27 cellular contexts compared by ENCODE assay signal in genomic region chr19:3810708-3811355, GRCh38. TPM values are rescaled to one million over a fixed set of nuclear protein-coding genes. Genes with fewer than 3 reads are reported as not detected.
DNase-seq lines count a peak whose midpoint lies in the region; ATAC-seq and TF ChIP-seq lines count a peak whose summit lies in the region.
"Had no signal": no experiment of that assay in that cellular context is flagged by ENCODE, and none has a peak within 500 bp of the region (broad histone marks: within the 10 kb centered on the region; RNA-seq: fewer than 3 reads in every experiment).

No MANE protein-coding gene starts in this region.

- H3K27me3 ChIP-seq in osteoblast (ENCODE audit: insufficient read depth, low read length), result peaks cover 4% of the 10 kb centered on the region
- H3K27me3 ChIP-seq in SK-N-SH (ENCODE audit: insufficient read depth), result no peaks in the 10 kb centered on the region

- H4K20me1 ChIP-seq in osteoblast (ENCODE audit: insufficient read depth, low read length) (no peaks in the 10 kb centered on the region), SK-N-SH (ENCODE audit: insufficient read depth) (no peaks in the 10 kb centered on the region)

- H3K79me2 ChIP-seq in osteoblast (ENCODE audit: insufficient read depth, low read length) (no peaks in the 10 kb centered on the region), SK-N-SH (ENCODE audit: insufficient read depth) (no peaks in the 10 kb centered on the region)

- no peak for TF ChIP-seq EP300 in SK-N-SH (IDR thresholded peaks at IDR 0.05; ENCODE audit: borderline replicate concordance in 1 of 2, low read depth in 1 of 2, low read length in 1 of 2)

- no peak for TF ChIP-seq CTCF in GM12875 (IDR thresholded peaks at IDR 0.05; ENCODE audit: borderline replicate concordance, insufficient read depth, low read depth, low read length)
- TF ChIP-seq CTCF in osteoblast (IDR thresholded peaks at IDR 0.05; ENCODE audit: extremely low read depth, low read depth, low read length), result no peak
- TF ChIP-seq CTCF in glutamatergic neuron (IDR thresholded peaks at IDR 0.05; ENCODE audit: partially characterized antibody, unreplicated experiment), result no peak
- no peak for TF ChIP-seq CTCF in SK-N-SH (IDR thresholded peaks at IDR 0.05)

- CTCF ChIA-PET in SK-N-SH (lab: Yijun Ruan, JAX), result interaction anchor here (0.8 kb wide), 1 partner anchor 11 kb away, joined by 3 read pairs; no protein-coding TSS in a partner anchor

- peaks cover 4% of the 10 kb centered on the region for H3K9me3 Mint-ChIP-seq in activated T-helper 17 cell treated with anti-CD3 and anti-CD28 coated beads, Interleukin-2, amount 50 U/mL, for 72 hours
- peaks cover 6% of the 10 kb centered on the region for H3K9me3 Mint-ChIP-seq in glutamatergic neuron (ENCODE audit: unreplicated experiment)
- H3K9me3 Mint-ChIP-seq: central memory CD8-positive, alpha-beta T cell; stimulated activated naive CD8-positive, alpha-beta T cell treated with anti-CD3 and anti-CD28 coated beads, Interleukin-15, Interleukin-2, amounts not matched to agents 100 ng/mL and 50 ng/mL, for 24 hours had no signal

- H3K9me3 ChIP-seq in osteoblast (ENCODE audit: low read depth, low read length) (no peaks in the 10 kb centered on the region), SK-N-SH (no peaks in the 10 kb centered on the region)
- H3K9me3 ChIP-seq: tibial artery had no signal

- H3K27ac Mint-ChIP-seq in activated T-helper 17 cell treated with anti-CD3 and anti-CD28 coated beads, Interleukin-2, amount 50 U/mL, for 72 hours, result no peak overlapping the region
- no peak overlapping the region for H3K27ac Mint-ChIP-seq in glutamatergic neuron (ENCODE audit: unreplicated experiment)

- H3F3A ChIP-seq in SK-N-SH (replicated peaks; ENCODE audit: insufficient read depth), result peaks cover 7% of the 10 kb centered on the region

- H3K4me1 Mint-ChIP-seq in activated T-helper 17 cell treated with anti-CD3 and anti-CD28 coated beads, Interleukin-2, amount 50 U/mL, for 72 hours, result peaks cover 13% of the 10 kb centered on the region
- no peaks in the 10 kb centered on the region for H3K4me1 Mint-ChIP-seq in glutamatergic neuron (ENCODE audit: low read depth, unreplicated experiment)

- no peaks in the 10 kb centered on the region for H3K27me3 Mint-ChIP-seq in activated T-helper 17 cell treated with anti-CD3 and anti-CD28 coated beads, Interleukin-2, amount 50 U/mL, for 72 hours
- peaks cover 2% of the 10 kb centered on the region for H3K27me3 Mint-ChIP-seq in glutamatergic neuron (ENCODE audit: unreplicated experiment)
- H3K27me3 Mint-ChIP-seq: activated CD4-positive, alpha-beta T cell treated with anti-CD3 and anti-CD28 coated beads for 36 hours; activated naive CD8-positive, alpha-beta T cell treated with anti-CD3 and anti-CD28 coated beads, Interleukin-2, amount 10 ng/mL, durations not matched to agents 7 days and 5 days; central memory CD8-positive, alpha-beta T cell; stimulated activated naive CD8-positive, alpha-beta T cell treated with anti-CD3 and anti-CD28 coated beads, Interleukin-15, Interleukin-2, amounts not matched to agents 100 ng/mL and 50 ng/mL, for 24 hours had no signal

- H3K27ac ChIP-seq in osteoblast (ENCODE audit: low read depth, low read length) (no peak overlapping the region), SK-N-SH (ENCODE audit: low read depth in 2 of 2, low read length in 1 of 2) (no peak overlapping the region)
- H3K27ac ChIP-seq: tibial artery had no signal

- H3K36me3 ChIP-seq in osteoblast (ENCODE audit: insufficient read depth, low read length), result no peaks in the 10 kb centered on the region
- H3K36me3 ChIP-seq in SK-N-SH (replicated peaks in 1 of 2; ENCODE audit: control insufficient read depth in 1 of 2, insufficient read depth in 2 of 2, low read length in 1 of 2), result no peaks in the 10 kb centered on the region
- H3K36me3 ChIP-seq: tibial artery had no signal

- TF ChIP-seq RAD21 in SK-N-SH (IDR thresholded peaks at IDR 0.05; ENCODE audit: low read length), result no peak

- H2AFZ ChIP-seq in osteoblast (ENCODE audit: low read length) (no peak overlapping the region), SK-N-SH (ENCODE audit: low read depth) (no peak overlapping the region)

- peaks cover 8% of the 10 kb centered on the region for H3K36me3 Mint-ChIP-seq in activated T-helper 17 cell treated with anti-CD3 and anti-CD28 coated beads, Interleukin-2, amount 50 U/mL, for 72 hours (ENCODE audit: low read depth)
- peaks cover 4% of the 10 kb centered on the region for H3K36me3 Mint-ChIP-seq in glutamatergic neuron (ENCODE audit: unreplicated experiment)

- H3K4me2 ChIP-seq in osteoblast (ENCODE audit: insufficient read depth, low read length), result no peak overlapping the region
- no peak overlapping the region for H3K4me2 ChIP-seq in SK-N-SH

- POLR2A ChIA-PET in SK-N-SH (lab: Yijun Ruan, JAX), result no interaction called here

- no peaks in the 10 kb centered on the region for H3K9me2 ChIP-seq in SK-N-SH

- H3K4me1 ChIP-seq in osteoblast (ENCODE audit: insufficient read depth, low read length), result no peaks in the 10 kb centered on the region
- H3K4me1 ChIP-seq in SK-N-SH (ENCODE audit: control insufficient read depth in 1 of 2, insufficient read depth in 2 of 2, low read depth in 1 of 2, low read length in 1 of 2), result no peaks in the 10 kb centered on the region

- peak; percentile 52 for DNase-seq in osteoblast (ENCODE audit: insufficient read length, low spot score, missing footprints)
- no peak for DNase-seq in NCI-H2171 treated with DMSO at 0.1 percent for 48 hours (lab: John Stamatoyannopoulos, UW)
- DNase-seq in glutamatergic neuron, result no peak
- DNase-seq in HuH-7.5 (ENCODE audit: low spot score), result no peak
- DNase-seq in SK-N-SH, result no peak
- DNase-seq: activated CD4-positive, alpha-beta T cell treated with anti-CD3 and anti-CD28 coated beads for 36 hours; activated naive CD8-positive, alpha-beta T cell treated with anti-CD3 and anti-CD28 coated beads, Interleukin-2, amount 10 ng/mL, durations not matched to agents 7 days and 5 days; DMS79; KG1; left ventricle myocardium superior; MV-4-11; NCI-H1694 treated with DMSO at 0.1 percent for 48 hours; NCI-H226; NCI-H774; PC-3; SIG-M5; stimulated activated CD4-positive, alpha-beta T cell treated with anti-CD3 and anti-CD28 coated beads, Interleukin-4, amount 100 ng/mL, for 24 hours; tibial artery had no signal

- H3K9ac ChIP-seq in SK-N-SH, result no peak overlapping the region

- WGBS in SK-N-SH (ENCODE audit: low lambda C conversion rate), result 75% methylated on average over 18 of the region's 38 CpGs

- peak; percentile 12 for ATAC-seq in HG03108 (IDR thresholded peaks at IDR 0.05; ENCODE audit: unreplicated experiment)
- ATAC-seq in activated T-helper 17 cell treated with anti-CD3 and anti-CD28 coated beads, Interleukin-2, amount 50 U/mL, for 72 hours (replicated peaks), result no peak
- ATAC-seq: activated CD4-positive, alpha-beta T cell treated with anti-CD3 and anti-CD28 coated beads for 36 hours; HCT116; left ventricle myocardium superior; PC-3 had no signal

- H3K4me3 Mint-ChIP-seq in activated T-helper 17 cell treated with anti-CD3 and anti-CD28 coated beads, Interleukin-2, amount 50 U/mL, for 72 hours, result peak overlapping the region; percentile 17
- no peak overlapping the region for H3K4me3 Mint-ChIP-seq in glutamatergic neuron (ENCODE audit: unreplicated experiment)
- H3K4me3 Mint-ChIP-seq: activated CD4-positive, alpha-beta T cell treated with anti-CD3 and anti-CD28 coated beads for 36 hours; activated naive CD8-positive, alpha-beta T cell treated with anti-CD3 and anti-CD28 coated beads, Interleukin-2, amount 10 ng/mL, durations not matched to agents 7 days and 5 days; central memory CD8-positive, alpha-beta T cell; stimulated activated naive CD8-positive, alpha-beta T cell treated with anti-CD3 and anti-CD28 coated beads, Interleukin-15, Interleukin-2, amounts not matched to agents 100 ng/mL and 50 ng/mL, for 24 hours had no signal

- H3K4me3 ChIP-seq in GM12875 (ENCODE audit: low read depth, low read length), result peak overlapping the region; percentile 5
- H3K4me3 ChIP-seq in osteoblast (ENCODE audit: insufficient read depth, low read length), result no peak overlapping the region
- H3K4me3 ChIP-seq in SK-N-SH (ENCODE audit: low read depth in 2 of 2, low read length in 1 of 2), result no peak overlapping the region
- H3K4me3 ChIP-seq: tibial artery had no signal

RNA-seq across cellular contexts. Expression of gene MATK, which starts 24.7 kb away (rescaled TPM):
- total RNA-seq in activated T-helper 17 cell treated with anti-CD3 and anti-CD28 coated beads, Interleukin-2, amount 50 U/mL, for 72 hours, result 10 to 100 TPM; 14.8 to 17.1 TPM
- total RNA-seq in osteoblast (not detected in 2 replicates), glutamatergic neuron (ENCODE audit: unreplicated experiment) (not detected)
- polyA plus RNA-seq in SK-N-SH (2012; rRNA removed), result not detected in 2 replicates
- not detected in 2 replicates for polyA plus RNA-seq in SK-N-SH (2012; cell fraction: cytosol; rRNA removed)
- not detected in 2 replicates for polyA plus RNA-seq in SK-N-SH (2012; cell fraction: nucleus; rRNA removed)
- total RNA-seq: PC-3 had no signal

RNA-seq across cellular contexts. Expression of gene RAX2, which starts 38.8 kb away (rescaled TPM):
- total RNA-seq in activated T-helper 17 cell treated with anti-CD3 and anti-CD28 coated beads, Interleukin-2, amount 50 U/mL, for 72 hours, result not detected
- not detected in 2 replicates for total RNA-seq in osteoblast
- not detected for total RNA-seq in glutamatergic neuron (ENCODE audit: unreplicated experiment)
- not detected in 2 replicates for polyA plus RNA-seq in SK-N-SH (2012; rRNA removed)
- polyA plus RNA-seq in SK-N-SH (2012; cell fraction: cytosol; rRNA removed), result not detected in 2 replicates
- not detected in 2 replicates for polyA plus RNA-seq in SK-N-SH (2012; cell fraction: nucleus; rRNA removed)
- total RNA-seq: activated CD4-positive, alpha-beta T cell treated with anti-CD3 and anti-CD28 coated beads for 36 hours; activated naive CD8-positive, alpha-beta T cell treated with anti-CD3 and anti-CD28 coated beads, Interleukin-2, amount 10 ng/mL, durations not matched to agents 7 days and 5 days; activated T-helper 2 cell treated with anti-CD3 and anti-CD28 coated beads, Interferon-gamma antibody, Interleukin-2, Interleukin-4, amounts not matched to agents 10 μg/mL and 5 μg/mL and 100 μg/mL, durations not matched to agents 14 hours and 24 hours and 36 hours; left ventricle myocardium superior; PC-3; renal cortical epithelial cell; T-helper 1 cell treated with Interleukin-12 subunit alpha and Interleukin-12 subunit beta and Interleukin-4 antibody, amounts not matched to agents 30 ng/mL and 1 ng/mL, for 36 hours had no signal

RNA-seq across cellular contexts. Expression of gene MRPL54, which starts 48.4 kb away (rescaled TPM):
- total RNA-seq in activated T-helper 17 cell treated with anti-CD3 and anti-CD28 coated beads, Interleukin-2, amount 50 U/mL, for 72 hours, result 10 to 100 TPM; 25.5 to 57.2 TPM
- 41.6 and 44.8 TPM in 2 replicates for total RNA-seq in osteoblast
- total RNA-seq in glutamatergic neuron (ENCODE audit: unreplicated experiment), result 33.0 TPM
- 103 and 125 TPM in 2 replicates for polyA plus RNA-seq in SK-N-SH (2012; rRNA removed)
- polyA plus RNA-seq in SK-N-SH (2012; cell fraction: cytosol; rRNA removed), result 80.3 and 87.6 TPM in 2 replicates
- polyA plus RNA-seq in SK-N-SH (2012; cell fraction: nucleus; rRNA removed), result 48.1 and 90.0 TPM in 2 replicates

RNA-seq across cellular contexts. Expression of gene APBA3, which starts 49.3 kb away (rescaled TPM):
- 10 to 100 TPM; 49.3 to 75.0 TPM for total RNA-seq in activated T-helper 17 cell treated with anti-CD3 and anti-CD28 coated beads, Interleukin-2, amount 50 U/mL, for 72 hours
- total RNA-seq in osteoblast (22.4 and 24.2 TPM in 2 replicates), glutamatergic neuron (ENCODE audit: unreplicated experiment) (23.3 TPM)
- 10.6 and 13.0 TPM in 2 replicates for polyA plus RNA-seq in SK-N-SH (2012; rRNA removed)
- 2.6 and 6.4 TPM in 2 replicates for polyA plus RNA-seq in SK-N-SH (2012; cell fraction: cytosol; rRNA removed)
- polyA plus RNA-seq in SK-N-SH (2012; cell fraction: nucleus; rRNA removed), result 48.0 and 59.2 TPM in 2 replicates

RNA-seq across cellular contexts. Expression of gene ZFR2, which starts 58.0 kb away (rescaled TPM):
- total RNA-seq in activated T-helper 17 cell treated with anti-CD3 and anti-CD28 coated beads, Interleukin-2, amount 50 U/mL, for 72 hours, result 1 to 10 TPM in 1 of 2 donors, under 1 TPM in 1; 0.28 to 1.6 TPM
- total RNA-seq in osteoblast (not detected in 2 replicates), glutamatergic neuron (ENCODE audit: unreplicated experiment) (8.9 TPM)
- 0.18 and 0.44 TPM in 2 replicates for polyA plus RNA-seq in SK-N-SH (2012; rRNA removed)
- 0.06 and 0.64 TPM in 2 replicates for polyA plus RNA-seq in SK-N-SH (2012; cell fraction: cytosol; rRNA removed)
- 0.55 and 1.3 TPM in 2 replicates for polyA plus RNA-seq in SK-N-SH (2012; cell fraction: nucleus; rRNA removed)
- total RNA-seq: left ventricle myocardium superior, PC-3 had no signal

Comparison
In these comparisons a context has a peak if more than half of its experiments do, and no peak if none do; other contexts are left out.
1. RNA of gene MATK, which starts 24.7 kb away (total RNA-seq): 14.8 to 17.1 TPM in activated T-helper 17 cell treated with anti-CD3 and anti-CD28 coated beads, Interleukin-2, amount 50 U/mL, for 72 hours; not detected in glutamatergic neuron (single experiment) and not detected in osteoblast; every median in the first group is over 10 times any median in the second.